ENCODE assay signal across 8 cellular contexts in genomic region chr4:129641179-129641578, GRCh38.
DNase-seq lines count a peak whose midpoint lies in the region; ATAC-seq and TF ChIP-seq lines count a peak whose summit lies in the region.

No MANE protein-coding gene starts in this region.

- no peak overlapping the region for H2AFZ ChIP-seq in SK-N-SH (ENCODE audit: low read depth)

- H3K79me2 ChIP-seq in SK-N-SH (ENCODE audit: insufficient read depth): no peaks in the 10 kb centered on the region; the same call in 1 of the 2 replicates

- H3K27me3 ChIP-seq in SK-N-SH (ENCODE audit: insufficient read depth): no peaks in the 10 kb centered on the region
- H3K27me3 ChIP-seq in brain microvascular endothelial cell (replicated peaks): no peaks in the 10 kb centered on the region

- no peak for TF ChIP-seq EP300 in SK-N-SH (IDR thresholded peaks at IDR 0.05; ENCODE audit: borderline replicate concordance in 1 of 2, low read depth in 1 of 2, low read length in 1 of 2)

- H3K27ac ChIP-seq in SK-N-SH (ENCODE audit: low read depth in 2 of 2, low read length in 1 of 2) (no peak overlapping the region), brain microvascular endothelial cell (no peak overlapping the region)

- 3% methylated on average over 5 of the region's 5 CpGs for WGBS in SK-N-SH (ENCODE audit: low lambda C conversion rate)

- TF ChIP-seq RAD21 in SK-N-SH (IDR thresholded peaks at IDR 0.05; ENCODE audit: low read length): peak; percentile 76

- H3K4me2 ChIP-seq in SK-N-SH: no peak overlapping the region

- DNase-seq in ELR (ENCODE audit: low read depth) (peak; percentile 64), HT1080 (ENCODE audit: low read depth) (peak; percentile 58), SK-N-SH (peak; percentile 13), brain microvascular endothelial cell (peak; percentile 68), kidney tubule cell (ENCODE audit: low spot score) (peak; percentile 55), cerebellar nuclear complex (lab: John Stamatoyannopoulos, UW) (no peak)
- peak in 2 of 3 donors; percentile 10 to 18 for DNase-seq in stimulated activated CD4-positive, alpha-beta T cell treated with anti-CD3 and anti-CD28 coated beads, TNF-alpha, amount 100 ng/mL, for 48 hours (ENCODE audit: low read depth in 3 of 3)

- H3K4me1 ChIP-seq in SK-N-SH (ENCODE audit: control insufficient read depth in 1 of 2, insufficient read depth in 2 of 2, low read depth in 1 of 2, low read length in 1 of 2): no peaks in the 10 kb centered on the region

- ATAC-seq in GM21390 (IDR thresholded peaks at IDR 0.05; ENCODE audit: unreplicated experiment): peak; percentile 77

- H3F3A ChIP-seq in SK-N-SH (replicated peaks; ENCODE audit: insufficient read depth): no peaks in the 10 kb centered on the region

- TF ChIP-seq CTCF in SK-N-SH (IDR thresholded peaks at IDR 0.05) (peak; percentile 81), brain microvascular endothelial cell (IDR thresholded peaks at IDR 0.05; ENCODE audit: low read depth, low read length, missing control alignments) (peak; percentile 83)

- CTCF ChIA-PET in SK-N-SH (lab: Yijun Ruan, JAX): interaction anchor here (0.6 to 6.6 kb wide), 56 partner anchors 9 to 774 kb away, joined by 3 to 152 read pairs (median 4); no protein-coding TSS in a partner anchor

- no peak overlapping the region for H3K9ac ChIP-seq in SK-N-SH

- H4K20me1 ChIP-seq in SK-N-SH (ENCODE audit: insufficient read depth): no peaks in the 10 kb centered on the region

- in situ Hi-C loops in brain microvascular endothelial cell (cut with HindIII; ENCODE audit: low pct_ligation_motif_present, low sequenced_read_pairs): no loop called here

- no peaks in the 10 kb centered on the region for H3K9me3 ChIP-seq in SK-N-SH

- POLR2A ChIA-PET in SK-N-SH (lab: Yijun Ruan, JAX): no interaction called here

- no peak overlapping the region; a peak in 1 of 4 replicates for H3K4me3 ChIP-seq in SK-N-SH (ENCODE audit: low read depth in 2 of 2, low read length in 1 of 2)
- no peak overlapping the region for H3K4me3 ChIP-seq in brain microvascular endothelial cell (ENCODE audit: low read depth, low read length)

- H3K36me3 ChIP-seq in SK-N-SH (replicated peaks in 1 of 2; ENCODE audit: control insufficient read depth in 1 of 2, insufficient read depth in 2 of 2, low read length in 1 of 2): no peaks in the 10 kb centered on the region
- no peaks in the 10 kb centered on the region for H3K36me3 ChIP-seq in brain microvascular endothelial cell (replicated peaks)

- H3K9me2 ChIP-seq in SK-N-SH: no peaks in the 10 kb centered on the region

TF ChIP-seq in SK-N-SH, 30 proteins besides CTCF, POLR2A, EP300 and RAD21:
- TF ChIP-seq TCF12 (IDR thresholded peaks at IDR 0.05): no peak
- no peak for TF ChIP-seq ELF1 (IDR thresholded peaks at IDR 0.05)
- TF ChIP-seq SMC3 (IDR thresholded peaks at IDR 0.05; ENCODE audit: low read depth, low read length): peak; percentile 85
- no peak for TF ChIP-seq FOSL2 (IDR thresholded peaks at IDR 0.05; ENCODE audit: borderline replicate concordance, low read depth)

Comparison
In these comparisons a context has a peak if more than half of its experiments do, and no peak if none do; other contexts are left out.
1. DNase-seq: peak in ELR (single experiment), HT1080 (single experiment), SK-N-SH (single experiment), brain microvascular endothelial cell (single experiment), kidney tubule cell (single experiment) and stimulated activated CD4-positive, alpha-beta T cell treated with anti-CD3 and anti-CD28 coated beads, TNF-alpha, amount 100 ng/mL, for 48 hours (2 of 3); none in cerebellar nuclear complex (0 of 2).